ENCODE assay signal across 14 cellular contexts in the genomic region with DNA sequence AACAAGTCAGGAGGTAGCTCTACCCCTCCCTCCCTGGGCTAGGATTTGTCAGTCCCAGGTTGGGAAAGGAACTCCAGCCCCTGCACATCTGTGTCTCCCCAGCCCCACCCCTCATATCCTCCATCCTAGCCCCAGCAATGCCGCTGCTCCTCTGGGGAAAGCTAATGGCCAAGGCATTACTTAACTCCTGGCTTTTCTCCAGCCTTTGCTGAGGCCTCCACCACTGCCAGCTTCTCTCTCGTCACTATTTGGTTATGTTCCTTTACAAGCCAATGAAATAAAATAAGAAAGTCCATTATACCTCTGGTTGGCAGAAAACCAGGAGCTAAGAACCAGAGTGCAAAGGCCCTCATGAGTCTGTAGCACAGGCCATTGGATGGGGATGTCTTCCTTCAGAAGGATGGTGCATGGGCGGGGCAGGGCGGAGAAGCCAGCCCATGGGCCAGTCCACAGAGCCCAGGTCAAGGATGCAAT.
DNase-seq lines count a peak whose midpoint lies in the region; ATAC-seq, FAIRE-seq and TF ChIP-seq lines count a peak whose summit lies in the region.
"Had no signal": no experiment of that assay in that cellular context is flagged by ENCODE, and none has a peak within 500 bp of the region (broad histone marks: within the 10 kb centered on the region; RNA-seq: fewer than 3 reads in every experiment).

No MANE protein-coding gene starts in this region.

- H3K9me3 ChIP-seq in fibroblast of lung (ENCODE audit: control insufficient read depth, insufficient read depth, low read depth, low read length) = no peaks in the 10 kb centered on the region
- no peaks in the 10 kb centered on the region for H3K9me3 ChIP-seq in neuronal stem cell (replicated peaks in 1 of 2; ENCODE audit: control insufficient read depth in 2 of 2, insufficient read depth in 1 of 2, low read depth in 1 of 2, low read length in 2 of 2)
- H3K9me3 ChIP-seq: neutrophil, Peyer's patch had no signal

- H2BK120ac ChIP-seq in neuronal stem cell (ENCODE audit: low read depth, low read length) = no peak overlapping the region

- H3K4me1 ChIP-seq in fibroblast of lung (ENCODE audit: control insufficient read depth, extremely low read depth, insufficient read depth, low read length) (no peaks in the 10 kb centered on the region), neuronal stem cell (ENCODE audit: control insufficient read depth in 2 of 2, insufficient read depth in 1 of 2, low read depth in 1 of 2, low read length in 2 of 2) (peaks cover 29 to 33% of the 10 kb centered on the region in 2 donors)

- no peak overlapping the region for H3K4me3 ChIP-seq in fibroblast of lung (replicated peaks in 1 of 4; ENCODE audit: control extremely low read depth in 1 of 4, insufficient read depth in 1 of 4, low read depth in 3 of 4, low read length in 4 of 4)
- H3K4me3 ChIP-seq in neuronal stem cell (ENCODE audit: low read length in 2 of 2) = no peak overlapping the region
- H3K4me3 ChIP-seq: Peyer's patch had no signal

- H3K79me2 ChIP-seq in fibroblast of lung (ENCODE audit: control insufficient read depth, insufficient read depth, low read length) = no peaks in the 10 kb centered on the region

- WGBS in neuronal stem cell (ENCODE audit: extremely low coverage in 2 of 2, insufficient read length in 2 of 2, insufficient replicate concordance in 1 of 2), 2 donors = no CpG with 5 or more reads among the region's 4 CpGs

- no peak for TF ChIP-seq POLR2A in GM12891 (IDR thresholded peaks at IDR 0.05; ENCODE audit: low read depth, low read length)

- DNase-seq in DMS 273 treated with DMSO at 0.1 percent for 48 hours (lab: John Stamatoyannopoulos, UW) (peak; percentile 39), NCI-H2196 treated with DMSO at 0.1 percent for 48 hours (lab: John Stamatoyannopoulos, UW; ENCODE audit: unreplicated experiment) (peak; percentile 64), fibroblast of lung (ENCODE audit: low read depth in 2 of 2) (peak; percentile 62 to 79), neuronal stem cell (ENCODE audit: low spot score) (no peak), GM12891 (ENCODE audit: insufficient read length, low spot score) (no peak), NCI-H2107 (lab: John Stamatoyannopoulos, UW) (no peak)
- DNase-seq: activated CD8-positive, alpha-beta memory T cell treated with anti-CD3 and anti-CD28 coated beads, Interleukin-2, amount 10 ng/mL, durations not matched to agents 7 days and 5 days; CD4-positive, CD25-positive, alpha-beta regulatory T cell; Peyer's patch; stimulated activated CD4-positive, alpha-beta T cell treated with anti-CD3 and anti-CD28 coated beads, Interleukin-15, amount 100 ng/mL, for 24 hours; stimulated activated CD8-positive, alpha-beta memory T cell treated with anti-CD3 and anti-CD28 coated beads, Interleukin-4, amount 100 ng/mL, for 48 hours had no signal

- H3K9ac ChIP-seq in fibroblast of lung (ENCODE audit: insufficient read depth, low read length) (no peak overlapping the region), neuronal stem cell (ENCODE audit: low read depth, low read length, poor library complexity) (no peak overlapping the region)

- H2AFZ ChIP-seq in fibroblast of lung (ENCODE audit: low read length) (no peak overlapping the region), neuronal stem cell (ENCODE audit: low read length) (no peak overlapping the region)

- H3K27ac ChIP-seq in fibroblast of lung (ENCODE audit: insufficient read depth, low read length) (no peak overlapping the region), neuronal stem cell (replicated peaks; ENCODE audit: low read length) (no peak overlapping the region)
- H3K27ac ChIP-seq: neutrophil, Peyer's patch had no signal

- H3K27me3 ChIP-seq in fibroblast of lung (ENCODE audit: control insufficient read depth, insufficient read depth, low read length) (no peaks in the 10 kb centered on the region), neuronal stem cell (ENCODE audit: control insufficient read depth in 3 of 3, insufficient read depth in 3 of 3, low read depth in 1 of 3, low read length in 3 of 3) (no peaks in the 10 kb centered on the region)
- H3K27me3 ChIP-seq: Peyer's patch had no signal

- H2AK5ac ChIP-seq in neuronal stem cell (ENCODE audit: low read depth, low read length) = no peak overlapping the region

- H4K20me1 ChIP-seq in fibroblast of lung (ENCODE audit: control insufficient read depth, extremely low read depth, insufficient read depth, low read length) = no peaks in the 10 kb centered on the region

- no peaks in the 10 kb centered on the region for H3K79me1 ChIP-seq in neuronal stem cell (ENCODE audit: low read depth, low read length)

- TF ChIP-seq CTCF in fibroblast of lung (conservative IDR thresholded peaks at IDR 0.05 in 1 of 2, IDR thresholded peaks at IDR 0.05 in 1 of 2; ENCODE audit: low read depth in 1 of 2, low read length in 2 of 2) = no peak

- H3K18ac ChIP-seq in neuronal stem cell (ENCODE audit: low read length) = peak overlapping the region; percentile 9

- no peak overlapping the region for H2BK12ac ChIP-seq in neuronal stem cell (ENCODE audit: low read length)

- no peak for FAIRE-seq in GM12891 (lab: Jason Lieb, UNC)

- no peak overlapping the region for H2BK5ac ChIP-seq in neuronal stem cell (ENCODE audit: low read length)

- H3K4ac ChIP-seq in neuronal stem cell (ENCODE audit: low read length) = no peak overlapping the region

- H3K4me2 ChIP-seq in fibroblast of lung (ENCODE audit: extremely low read depth, insufficient read depth, low read length) (no peak overlapping the region), neuronal stem cell (ENCODE audit: insufficient read depth, low read length, poor library complexity, severe bottlenecking) (no peak overlapping the region)

- H4K91ac ChIP-seq in neuronal stem cell (ENCODE audit: low read depth, low read length, poor library complexity) = no peak overlapping the region

- H4K8ac ChIP-seq in neuronal stem cell (ENCODE audit: low read depth, low read length) = no peak overlapping the region

- H2BK15ac ChIP-seq in neuronal stem cell (ENCODE audit: low read length) = no peak overlapping the region

- H3K23ac ChIP-seq in neuronal stem cell (ENCODE audit: low read depth, low read length, poor library complexity) = no peak overlapping the region

- H3K36me3 ChIP-seq in fibroblast of lung (ENCODE audit: control insufficient read depth, insufficient read depth, low read length) (no peaks in the 10 kb centered on the region), neuronal stem cell (replicated peaks in 1 of 2; ENCODE audit: control insufficient read depth in 2 of 2, insufficient read depth in 2 of 2, low read length in 2 of 2) (peaks cover 0 to 19% of the 10 kb centered on the region in 2 donors)
- H3K36me3 ChIP-seq: neutrophil, Peyer's patch had no signal

- no peak overlapping the region for H3K14ac ChIP-seq in neuronal stem cell (ENCODE audit: low read length)

- ATAC-seq in HG03175 (IDR thresholded peaks at IDR 0.05; ENCODE audit: unreplicated experiment) = no peak
- ATAC-seq in GM21367 (IDR thresholded peaks at IDR 0.05; ENCODE audit: unreplicated experiment) = no peak
- ATAC-seq: activated CD8-positive, alpha-beta memory T cell treated with anti-CD3 and anti-CD28 coated beads, Interleukin-2, amount 10 ng/mL, durations not matched to agents 7 days and 5 days had no signal

TF ChIP-seq in GM12891, 5 proteins besides CTCF, POLR2A, EP300 and RAD21:
- TF ChIP-seq TAF1 (IDR thresholded peaks at IDR 0.05; ENCODE audit: low read depth, low read length) (no peak), PAX5 (IDR thresholded peaks at IDR 0.05; ENCODE audit: insufficient read depth, low read length, severe bottlenecking) (no peak), POU2F2 (IDR thresholded peaks at IDR 0.05; ENCODE audit: low read depth, low read length) (no peak), POLR2AphosphoS5 (IDR thresholded peaks at IDR 0.05; ENCODE audit: low read depth, low read length) (no peak), SPI1 (IDR thresholded peaks at IDR 0.05; ENCODE audit: low read depth, low read length) (no peak)

Comparison
In these comparisons a context has a peak if more than half of its experiments do, and no peak if none do; other contexts are left out.
1. DNase-seq: peak in DMS 273 treated with DMSO at 0.1 percent for 48 hours (single experiment), NCI-H2196 treated with DMSO at 0.1 percent for 48 hours (single experiment) and fibroblast of lung (2 of 2); none in neuronal stem cell (single experiment), GM12891 (single experiment) and NCI-H2107 (single experiment).